ENCODE assay signal across 8 cellular contexts in the genomic region with DNA sequence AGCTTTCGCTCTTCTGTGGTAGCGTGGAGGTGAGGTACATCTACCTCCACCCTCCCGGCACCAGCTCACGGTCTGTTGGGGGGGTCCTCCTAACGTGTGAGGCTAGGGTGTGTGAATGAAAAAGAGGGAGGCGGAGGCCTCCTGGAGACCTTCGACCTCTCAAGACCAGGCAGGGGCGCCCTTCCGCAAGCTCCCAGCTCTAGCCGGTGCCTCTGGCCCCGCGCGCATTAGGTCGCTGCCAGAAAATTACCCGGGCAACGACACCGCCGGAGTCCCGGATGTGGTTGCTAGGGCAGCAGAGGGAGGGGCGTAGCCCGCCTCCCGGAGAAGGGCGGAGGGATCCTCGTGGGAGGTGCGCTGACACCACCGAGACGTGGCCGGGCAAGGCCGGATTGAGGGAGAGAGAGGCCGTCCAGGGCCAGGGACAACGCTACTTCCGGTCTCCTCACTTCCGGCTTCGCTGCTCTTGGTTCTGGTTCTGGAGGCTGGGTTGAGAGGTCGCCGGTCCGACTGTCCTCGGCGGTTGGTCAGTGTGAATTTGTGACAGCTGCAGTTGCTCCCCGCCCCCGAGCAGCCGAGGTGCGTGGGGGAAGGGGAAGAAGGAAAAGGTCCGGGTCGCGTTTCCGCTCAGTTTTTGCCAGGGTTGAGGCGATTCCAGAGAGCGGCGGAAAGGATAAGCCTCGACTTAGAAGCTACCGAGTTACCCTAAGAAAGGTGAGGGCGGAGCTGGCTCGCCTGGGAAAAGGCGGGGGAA. TPM values are rescaled to one million over a fixed set of nuclear protein-coding genes. Genes with fewer than 3 reads are reported as not detected.
A peak's percentile ranks its signal among the peaks of the same experiment; 100 is the strongest.
DNase-seq lines count a peak whose midpoint lies in the region; ATAC-seq and TF ChIP-seq lines count a peak whose summit lies in the region.

A gene with protein sequence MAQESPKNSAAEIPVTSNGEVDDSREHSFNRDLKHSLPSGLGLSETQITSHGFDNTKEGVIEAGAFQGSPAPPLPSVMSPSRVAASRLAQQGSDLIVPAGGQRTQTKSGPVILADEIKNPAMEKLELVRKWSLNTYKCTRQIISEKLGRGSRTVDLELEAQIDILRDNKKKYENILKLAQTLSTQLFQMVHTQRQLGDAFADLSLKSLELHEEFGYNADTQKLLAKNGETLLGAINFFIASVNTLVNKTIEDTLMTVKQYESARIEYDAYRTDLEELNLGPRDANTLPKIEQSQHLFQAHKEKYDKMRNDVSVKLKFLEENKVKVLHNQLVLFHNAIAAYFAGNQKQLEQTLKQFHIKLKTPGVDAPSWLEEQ (plus strand): TSS at position 442 of the 754 bp plus-strand sequence. CDS start 49,680 bp downstream, outside the sequence.
A gene (minus strand): TSS at position 218 of the 754 bp plus-strand sequence. CDS start 8,726 bp downstream, outside the sequence.

- peaks cover 6% of the 10 kb centered on the region; the same call in 1 of the 2 replicates for H3K27me3 ChIP-seq in IMR-90 (ENCODE audit: control insufficient read depth, insufficient read depth, low read length)
- H3K27me3 ChIP-seq in mucosa of rectum (ENCODE audit: control insufficient read depth in 2 of 2, insufficient read depth in 2 of 2, low read length in 2 of 2): no peaks in the 10 kb centered on the region

- H3K36me3 ChIP-seq in IMR-90 (ENCODE audit: control insufficient read depth, insufficient read depth, low read length) (no peaks in the 10 kb centered on the region), OCI-LY7 (ENCODE audit: insufficient read depth, low read length) (no peaks in the 10 kb centered on the region), mucosa of rectum (ENCODE audit: control insufficient read depth in 2 of 2, insufficient read depth in 2 of 2, low read length in 2 of 2) (no peaks in the 10 kb centered on the region)

- ATAC-seq in GM21528 (IDR thresholded peaks at IDR 0.05; ENCODE audit: low FRiP score, unreplicated experiment) (peak; percentile 97), IMR-90 (ENCODE audit: low read depth) (peak; percentile 98)

- H2AK9ac ChIP-seq in IMR-90 (replicated peaks; ENCODE audit: low read depth, low read length, poor library complexity): peak within 1 kb of the TSS; percentile 95

- no peaks in the 10 kb centered on the region for H3K9me2 ChIP-seq in OCI-LY7 (ENCODE audit: insufficient read depth, low read length)

- H2BK5ac ChIP-seq in IMR-90 (ENCODE audit: low read depth, low read length, poor library complexity, severe bottlenecking): peak within 1 kb of the TSS; percentile 66

- H4K20me1 ChIP-seq in IMR-90 (ENCODE audit: insufficient read depth, low read length) (0 out of 2 replicates have a peak, but pooled peaks cover 4% of the 10 kb centered on the region), OCI-LY7 (ENCODE audit: insufficient read depth, low read length) (0 out of 2 replicates have a peak, but pooled peaks cover 5% of the 10 kb centered on the region)

- peaks cover 22% of the 10 kb centered on the region for H3K79me2 ChIP-seq in OCI-LY7 (ENCODE audit: insufficient read depth, low read depth, low read length)

- H3K4me3 ChIP-seq in IMR-90 (ENCODE audit: insufficient read depth, low read depth, low read length) (peak within 1 kb of the TSS; percentile 79), OCI-LY7 (ENCODE audit: low read depth, low read length, poor library complexity, severe bottlenecking) (peak within 1 kb of the TSS; percentile 79), mucosa of rectum (ENCODE audit: low read length in 2 of 2) (peak within 1 kb of the TSS; percentile 98 to 99)

- CTCF ChIA-PET in IMR-90 (lab: Yijun Ruan, JAX) (interaction anchor here (0.6 to 1.6 kb wide), 4 partner anchors 30 to 335 kb away, joined by 3 to 5 read pairs (median 3); no protein-coding TSS in a partner anchor), OCI-LY7 (lab: Charles Lee; ENCODE audit: unreplicated experiment) (interaction anchor here (0.6 to 1.9 kb wide), 4 partner anchors 10 to 347 kb away, joined by 3 to 7 read pairs (median 4); no protein-coding TSS in a partner anchor)

- BruUV-seq in IMR-90 (replicated peaks; lab: Mats Ljungman, UMichigan) (no TSS peak), OCI-LY7 (replicated peaks; lab: Mats Ljungman, UMichigan) (no TSS peak)

- H2BK15ac ChIP-seq in IMR-90 (ENCODE audit: low read depth, low read length): no peak within 1 kb of the TSS; the same call in 2 of the 3 replicates

- in situ Hi-C loops in IMR-90 (cut with MboI; ENCODE audit: low sequenced_read_pairs): no loop called here

- TF ChIP-seq CTCF in IMR-90 (conservative IDR thresholded peaks at IDR 0.05; ENCODE audit: low read depth, low read length): peak; percentile 12; the same call in 1 of the 2 replicates
- TF ChIP-seq CTCF in OCI-LY7 (conservative IDR thresholded peaks at IDR 0.05; ENCODE audit: low read length): peak; percentile 73

- H4K91ac ChIP-seq in IMR-90 (ENCODE audit: insufficient read depth, low read depth, low read length): peak within 1 kb of the TSS; percentile 34; the same call in 1 of the 2 replicates

- dilution Hi-C loops in IMR-90 (cut with HindIII; ENCODE audit: low sequenced_read_pairs, unreplicated experiment): no loop called here

- WGBS in IMR-90 (ENCODE audit: extremely low coverage in 2 of 2, insufficient read length in 1 of 2), 2 experiments: 0% methylated on average over 15 of the region's 55 CpGs; no CpG with 5 or more reads in 1 of the 2 experiments

- H3K56ac ChIP-seq in IMR-90 (ENCODE audit: extremely low read depth, insufficient read depth, low read length): peak within 1 kb of the TSS; percentile 75

- peak within 1 kb of the TSS; percentile 75 for H3K23ac ChIP-seq in IMR-90 (ENCODE audit: low read depth, low read length)

- intact Hi-C loops in IMR-90 (cut with micrococcal nuclease) (loop anchor here (1.0 to 5.0 kb wide), 3 partner anchors 158 to 303 kb away; a partner anchor contains a TSS), OCI-LY7 (cut with micrococcal nuclease; ENCODE audit: unreplicated experiment) (loop anchor here (2.0 to 10.0 kb wide), 3 partner anchors 101 to 327 kb away; a partner anchor contains a TSS)

- H2AFZ ChIP-seq in IMR-90 (replicated peaks; ENCODE audit: low read length, poor library complexity): peak within 1 kb of the TSS; percentile 97
- H2AFZ ChIP-seq in OCI-LY7 (ENCODE audit: low read length): peak within 1 kb of the TSS; percentile 93

- H2BK120ac ChIP-seq in IMR-90 (ENCODE audit: low read depth, low read length): peak within 1 kb of the TSS; percentile 33

- H3K9me3 ChIP-seq in IMR-90 (ENCODE audit: control insufficient read depth, insufficient read depth, low read length) (no peaks in the 10 kb centered on the region), OCI-LY7 (ENCODE audit: low read length) (no peaks in the 10 kb centered on the region), mucosa of rectum (ENCODE audit: control insufficient read depth in 2 of 2, low read length in 2 of 2) (no peaks in the 10 kb centered on the region)

- H3K4me2 ChIP-seq in IMR-90 (ENCODE audit: low read depth, low read length) (peak within 1 kb of the TSS; percentile 96), OCI-LY7 (ENCODE audit: low read length) (peak within 1 kb of the TSS; percentile 100)

- peak within 1 kb of the TSS; percentile 13; the same call in 1 of the 2 replicates for H2AK5ac ChIP-seq in IMR-90 (ENCODE audit: low read depth, low read length)

- H3K4me1 ChIP-seq in IMR-90 (ENCODE audit: control insufficient read depth, insufficient read depth, low read length): no peaks in the 10 kb centered on the region
- peaks cover 44% of the 10 kb centered on the region for H3K4me1 ChIP-seq in OCI-LY7 (ENCODE audit: insufficient read depth, low read length, poor library complexity, severe bottlenecking)
- H3K4me1 ChIP-seq in mucosa of rectum (ENCODE audit: control insufficient read depth in 2 of 2, insufficient read depth in 2 of 2, low read length in 2 of 2): peaks cover 13 to 18% of the 10 kb centered on the region in 2 donors

- H4K8ac ChIP-seq in IMR-90 (ENCODE audit: low read depth in 2 of 2, low read length in 2 of 2): peak within 1 kb of the TSS; percentile 15 to 81

- H2BK20ac ChIP-seq in IMR-90 (ENCODE audit: low read depth, low read length): no peak within 1 kb of the TSS

- H3K14ac ChIP-seq in IMR-90 (replicated peaks; ENCODE audit: low read depth, low read length): peak within 1 kb of the TSS; percentile 82

- peaks cover 5 to 26% of the 10 kb centered on the region in 2 experiments; a peak in 3 of 4 replicates for H3K79me1 ChIP-seq in IMR-90 (ENCODE audit: low read depth in 1 of 2, low read length in 2 of 2)

- peak within 1 kb of the TSS; percentile 70 for H3K27ac ChIP-seq in IMR-90 (ENCODE audit: insufficient read depth, low read length)
- peak within 1 kb of the TSS; percentile 31 for H3K27ac ChIP-seq in OCI-LY7 (ENCODE audit: low read depth, low read length, poor library complexity, severe bottlenecking)
- H3K27ac ChIP-seq in mucosa of rectum (ENCODE audit: low read depth in 2 of 2, low read length in 2 of 2): peak within 1 kb of the TSS; percentile 96 to 98

- peaks cover under 1% of the 10 kb centered on the region; the same call in 1 of the 2 replicates for H3K9me1 ChIP-seq in IMR-90 (ENCODE audit: insufficient read depth, low read length)

- POLR2A ChIA-PET in IMR-90 (lab: Charles Lee; ENCODE audit: unreplicated experiment) (interaction anchor here (0.8 kb wide), 1 partner anchor 18 kb away, joined by 3 read pairs; no protein-coding TSS in a partner anchor), OCI-LY7 (lab: Charles Lee) (interaction anchor here (0.6 to 2.9 kb wide), 14 partner anchors 8 to 409 kb away, joined by 3 to 31 read pairs (median 4); no protein-coding TSS in a partner anchor)

- TF ChIP-seq POLR2A in IMR-90 (IDR thresholded peaks at IDR 0.05; ENCODE audit: low read depth, low read length): peak; percentile 77
- TF ChIP-seq POLR2A in erythroblast (IDR thresholded peaks at IDR 0.05; ENCODE audit: low read length): peak; percentile 80

- H3K4ac ChIP-seq in IMR-90 (ENCODE audit: low read depth, low read length): peak within 1 kb of the TSS; percentile 71

- peak; percentile 97 for DNase-seq in DMS153 (lab: John Stamatoyannopoulos, UW)
- peak; percentile 96 for DNase-seq in IMR-90
- DNase-seq in OCI-LY7 (ENCODE audit: low spot score): peak; percentile 96
- peak; percentile 93 for DNase-seq in activated T-cell treated with anti-CD3 and anti-CD28 coated beads for 48 hours (ENCODE audit: low read depth)
- DNase-seq in erythroblast (lab: John Stamatoyannopoulos, UW): peak; percentile 98
- peak; percentile 96 for DNase-seq in stimulated activated CD8-positive, alpha-beta memory T cell treated with anti-CD3 and anti-CD28 coated beads, Interleukin-4, amount 100 ng/mL, for 48 hours

- H4K5ac ChIP-seq in IMR-90 (ENCODE audit: low read depth, low read length): peak within 1 kb of the TSS; percentile 43

- peak within 1 kb of the TSS; percentile 78 for H3K9ac ChIP-seq in IMR-90 (ENCODE audit: low read depth, low read length)
- H3K9ac ChIP-seq in mucosa of rectum (ENCODE audit: low read depth in 1 of 2, low read length in 2 of 2): peak within 1 kb of the TSS; percentile 89 to 91

- peak; percentile 21; the same call in 1 of the 2 replicates for TF ChIP-seq RAD21 in IMR-90 (IDR thresholded peaks at IDR 0.05; ENCODE audit: low read length)

- H3K18ac ChIP-seq in IMR-90 (ENCODE audit: low read depth, low read length): peak within 1 kb of the TSS; percentile 15

RNA-seq across cellular contexts. Expression of the first gene that starts in this region (rescaled TPM):
- total RNA-seq in IMR-90 (2012; rRNA removed): 30.5 and 37.5 TPM in 2 replicates
- polyA plus RNA-seq in IMR-90 (2012; rRNA removed): 12.7 and 13.8 TPM in 2 replicates
- polyA plus RNA-seq in IMR-90 (2012; cell fraction: cytosol; rRNA removed): 1.9 and 3.3 TPM in 2 replicates
- polyA plus RNA-seq in IMR-90 (2012; cell fraction: nucleus; rRNA removed; ENCODE audit: low replicate concordance): 0.71 and 6.6 TPM in 2 replicates
- total RNA-seq in OCI-LY7 (2014; rRNA removed; shearing (Covaris generic)): 24.8 and 29.3 TPM in 2 replicates
- total RNA-seq in OCI-LY7 (2022): 19.0 and 27.0 TPM in 2 replicates

RNA-seq across cellular contexts. Expression of the second gene that starts in this region (rescaled TPM):
- not detected in 2 replicates for total RNA-seq in IMR-90 (2012; rRNA removed)
- polyA plus RNA-seq in IMR-90 (2012; rRNA removed): 0.03 TPM in 1 of 2 replicates, not detected in the other
- polyA plus RNA-seq in IMR-90 (2012; cell fraction: cytosol; rRNA removed): not detected in 2 replicates
- 0.02 TPM in 1 of 2 replicates, not detected in the other for polyA plus RNA-seq in IMR-90 (2012; cell fraction: nucleus; rRNA removed; ENCODE audit: low replicate concordance)
- total RNA-seq in OCI-LY7 (2014; rRNA removed; shearing (Covaris generic)): 1.1 and 1.5 TPM in 2 replicates
- total RNA-seq in OCI-LY7 (2022): 1.0 and 1.2 TPM in 2 replicates

Comparison
In these comparisons a context has a peak if more than half of its experiments do, and no peak if none do; other contexts are left out.
1. Peak in every context shown above with its lines: DNase-seq, ATAC-seq, H3K4me3 ChIP-seq and H3K27ac ChIP-seq.
2. H3K27ac ChIP-seq: peak in every context shown above with its lines; median percentile 97 in mucosa of rectum; 70 in IMR-90; 31 in OCI-LY7.